Comparison of ENCODE assay signal across 8 cellular contexts in the genomic region with DNA sequence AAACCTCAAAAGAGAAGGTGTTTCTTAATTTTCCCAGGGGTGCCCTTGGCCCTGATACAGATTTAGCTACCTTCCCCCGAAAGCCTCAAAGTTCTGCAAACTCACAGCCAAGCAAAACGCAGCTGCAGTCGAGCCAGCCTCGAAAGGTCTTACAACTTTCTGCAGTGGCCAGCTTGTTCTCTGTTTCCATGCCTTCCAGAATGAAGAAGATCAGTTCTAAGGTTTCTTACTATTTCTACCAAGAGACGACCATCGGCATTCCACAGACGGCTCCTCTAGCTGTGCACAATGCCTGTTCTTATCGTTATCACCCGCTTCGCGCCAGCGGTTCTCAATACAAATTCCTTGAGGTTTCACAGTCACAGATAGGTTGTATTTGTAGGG. TPM values are rescaled to one million over a fixed set of nuclear protein-coding genes. Genes with fewer than 3 reads are reported as not detected.
DNase-seq lines count a peak whose midpoint lies in the region; ATAC-seq, FAIRE-seq and TF ChIP-seq lines count a peak whose summit lies in the region.

No MANE protein-coding gene starts in this region.

- H3K27me3 ChIP-seq in astrocyte (ENCODE audit: insufficient read depth, low read length) = no peaks in the 10 kb centered on the region
- H3K27me3 ChIP-seq in transverse colon = no peaks in the 10 kb centered on the region
- H3K27me3 ChIP-seq in uterus = no peaks in the 10 kb centered on the region

- no peak for TF ChIP-seq EP300 in transverse colon (IDR thresholded peaks at IDR 0.05; ENCODE audit: low read depth)

- no peaks in the 10 kb centered on the region for H3K4me1 ChIP-seq in astrocyte (ENCODE audit: insufficient read depth, low read length)
- H3K4me1 ChIP-seq in transverse colon = peaks cover 0 to 11% (median 0%) of the 10 kb centered on the region in 4 donors
- no peaks in the 10 kb centered on the region for H3K4me1 ChIP-seq in uterus

- H3K4me3 Mint-ChIP-seq in stimulated activated naive CD8-positive, alpha-beta T cell treated with anti-CD3 and anti-CD28 coated beads, Interleukin-15, Interleukin-2, amounts not matched to agents 100 ng/mL and 50 ng/mL, for 24 hours = peak overlapping the region; percentile 76
- H3K4me3 Mint-ChIP-seq in astrocyte (ENCODE audit: unreplicated experiment) = peak overlapping the region; percentile 37

- no peak for TF ChIP-seq POLR2A in transverse colon (IDR thresholded peaks at IDR 0.05)
- TF ChIP-seq POLR2A in uterus (IDR thresholded peaks at IDR 0.05) = no peak

- H3K4me2 ChIP-seq in astrocyte (ENCODE audit: low read length) = no peak overlapping the region

- no peak overlapping the region for H2AFZ ChIP-seq in astrocyte (ENCODE audit: low read depth, low read length)

- WGBS in transverse colon (ENCODE audit: low coverage in 1 of 2), 2 donors = 66 to 73% methylated on average over 12 of the region's 12 CpGs

- H3K4me3 ChIP-seq in astrocyte (ENCODE audit: insufficient read depth, low read depth, low read length) = no peak overlapping the region
- peak overlapping the region in 1 of 4 donors; percentile 34 for H3K4me3 ChIP-seq in transverse colon
- no peak overlapping the region for H3K4me3 ChIP-seq in uterus

- no peak for DNase-seq in stimulated activated naive CD8-positive, alpha-beta T cell treated with anti-CD3 and anti-CD28 coated beads, Interleukin-15, Interleukin-2, amounts not matched to agents 100 U/mL and 50 U/mL, for 24 hours
- peak; percentile 4 for DNase-seq in astrocyte (ENCODE audit: low read depth)
- no peak for DNase-seq in transverse colon
- DNase-seq in urothelium cell line (ENCODE audit: low spot score) = no peak
- DNase-seq in AG20443 (ENCODE audit: low spot score) = no peak
- no peak for DNase-seq in uterus

- ATAC-seq in stimulated activated naive CD8-positive, alpha-beta T cell treated with anti-CD3 and anti-CD28 coated beads, Interleukin-15, Interleukin-2, amounts not matched to agents 100 U/mL and 50 U/mL, for 24 hours = no peak
- ATAC-seq in HG03095 (IDR thresholded peaks at IDR 0.05; ENCODE audit: unreplicated experiment) = peak; percentile 21

- H3K9me3 Mint-ChIP-seq in stimulated activated naive CD8-positive, alpha-beta T cell treated with anti-CD3 and anti-CD28 coated beads, Interleukin-15, Interleukin-2, amounts not matched to agents 100 ng/mL and 50 ng/mL, for 24 hours = no peaks in the 10 kb centered on the region
- H3K9me3 Mint-ChIP-seq in astrocyte (ENCODE audit: unreplicated experiment) = peaks cover 5% of the 10 kb centered on the region

- in situ Hi-C loops in transverse colon (cut with MboI; ENCODE audit: low pct_ligation_motif_present in 1 of 4, low pct_unique_long_range_greater_than_20kb in 1 of 4, low sequenced_read_pairs in 3 of 4) = no loop called here

- H3K36me3 ChIP-seq in astrocyte (ENCODE audit: insufficient read depth, low read length) (no peaks in the 10 kb centered on the region), transverse colon (no peaks in the 10 kb centered on the region), uterus (no peaks in the 10 kb centered on the region)

- no peaks in the 10 kb centered on the region for H4K20me1 ChIP-seq in astrocyte (ENCODE audit: insufficient read depth, low read length)

- intact Hi-C loops in transverse colon (cut with DNase I; ENCODE audit: low total_unique reads) = no loop called here
- intact Hi-C loops in uterus (cut with DNase I; ENCODE audit: low total_unique reads) = no loop called here

- H3K27ac ChIP-seq in astrocyte (ENCODE audit: low read depth, low read length) (no peak overlapping the region), transverse colon (peak overlapping the region; percentile 28 to 61 (median 46)), uterus (no peak overlapping the region)

- no peak for TF ChIP-seq CTCF in astrocyte (IDR thresholded peaks at IDR 0.05; ENCODE audit: insufficient read depth, low read depth, low read length)
- TF ChIP-seq CTCF in transverse colon (IDR thresholded peaks at IDR 0.05) = no peak
- no peak for TF ChIP-seq CTCF in uterus (IDR thresholded peaks at IDR 0.05)

- FAIRE-seq in astrocyte (lab: Jason Lieb, UNC) = no peak
- no peak for FAIRE-seq in urothelium cell line (lab: Jason Lieb, UNC)

- no peaks in the 10 kb centered on the region for H3K36me3 Mint-ChIP-seq in stimulated activated naive CD8-positive, alpha-beta T cell treated with anti-CD3 and anti-CD28 coated beads, Interleukin-15, Interleukin-2, amounts not matched to agents 100 ng/mL and 50 ng/mL, for 24 hours (ENCODE audit: low read depth)
- peaks cover 2% of the 10 kb centered on the region for H3K36me3 Mint-ChIP-seq in astrocyte (ENCODE audit: low read depth, unreplicated experiment)

- no peak overlapping the region for H3K9ac ChIP-seq in astrocyte (ENCODE audit: low read length)

- H3K9me3 ChIP-seq in astrocyte (ENCODE audit: insufficient read depth, low read depth, low read length) (no peaks in the 10 kb centered on the region), transverse colon (no peaks in the 10 kb centered on the region), uterus (no peaks in the 10 kb centered on the region)

- H3K79me2 ChIP-seq in astrocyte (ENCODE audit: insufficient read depth, low read length) = no peaks in the 10 kb centered on the region

- H3K27ac Mint-ChIP-seq in stimulated activated naive CD8-positive, alpha-beta T cell treated with anti-CD3 and anti-CD28 coated beads, Interleukin-15, Interleukin-2, amounts not matched to agents 100 ng/mL and 50 ng/mL, for 24 hours = peak overlapping the region; percentile 81
- peak overlapping the region; percentile 20 for H3K27ac Mint-ChIP-seq in astrocyte (ENCODE audit: unreplicated experiment)

- no peaks in the 10 kb centered on the region for H3K27me3 Mint-ChIP-seq in stimulated activated naive CD8-positive, alpha-beta T cell treated with anti-CD3 and anti-CD28 coated beads, Interleukin-15, Interleukin-2, amounts not matched to agents 100 ng/mL and 50 ng/mL, for 24 hours
- H3K27me3 Mint-ChIP-seq in astrocyte (ENCODE audit: low read depth, unreplicated experiment) = peaks cover 2% of the 10 kb centered on the region

- peaks cover 83% of the 10 kb centered on the region for H3K4me1 Mint-ChIP-seq in stimulated activated naive CD8-positive, alpha-beta T cell treated with anti-CD3 and anti-CD28 coated beads, Interleukin-15, Interleukin-2, amounts not matched to agents 100 ng/mL and 50 ng/mL, for 24 hours (ENCODE audit: low read depth)
- H3K4me1 Mint-ChIP-seq in astrocyte (ENCODE audit: low read depth, unreplicated experiment) = peaks cover 12% of the 10 kb centered on the region

RNA-seq across cellular contexts. Expression of a gene that starts 28.5 kb away (rescaled TPM):
- total RNA-seq in astrocyte (not detected in 2 replicates), transverse colon (1 to 10 TPM in 1 of 4 donors, not detected in 3; 1.3 TPM), uterus (not detected)

Comparison
In these comparisons a context has a peak if more than half of its experiments do, and no peak if none do; other contexts are left out.
1. H3K27ac ChIP-seq: peak in transverse colon (4 of 4); none in astrocyte (single experiment) and uterus (0 of 2).